In genomic region chr6:158521759-158522158, GRCh38 we compare ENCODE assay signal across 27 cellular contexts.
"Had no signal": no experiment of that assay in that cellular context is flagged by ENCODE, and none has a peak within 500 bp of the region (broad histone marks: within the 10 kb centered on the region; RNA-seq: fewer than 3 reads in every experiment).

No MANE protein-coding gene starts in this region.

- H3K4me1 ChIP-seq: ascending aorta, breast epithelium had no signal

- H3K36me3 Mint-ChIP-seq: activated CD4-positive, alpha-beta memory T cell treated with anti-CD3 and anti-CD28 coated beads for 36 hours; activated CD8-positive, alpha-beta memory T cell treated with anti-CD3 and anti-CD28 coated beads, Interleukin-2, amount 10 ng/mL, durations not matched to agents 7 days and 5 days; activated naive CD4-positive, alpha-beta T cell treated with anti-CD3 and anti-CD28 coated beads, Interleukin-2, amount 10 ng/mL, durations not matched to agents 7 days and 5 days; activated naive CD8-positive, alpha-beta T cell treated with anti-CD3 and anti-CD28 coated beads, Interleukin-2, amount 10 ng/mL, durations not matched to agents 7 days and 5 days had no signal

- H3K4me3 ChIP-seq: ascending aorta, breast epithelium, cardiac muscle cell, colonic mucosa had no signal

- H3K27ac ChIP-seq: ascending aorta, breast epithelium, cardiac muscle cell, colonic mucosa had no signal

- H3K9me3 ChIP-seq: colonic mucosa had no signal

- H3K27ac Mint-ChIP-seq: activated CD4-positive, alpha-beta memory T cell treated with anti-CD3 and anti-CD28 coated beads for 36 hours; activated CD4-positive, alpha-beta T cell treated with anti-CD3 and anti-CD28 coated beads for 36 hours; activated CD4-positive, alpha-beta T cell treated with anti-CD3 and anti-CD28 coated beads, Interleukin-2, amount 10 ng/mL, durations not matched to agents 24 days and 14 days; activated CD8-positive, alpha-beta memory T cell treated with anti-CD3 and anti-CD28 coated beads, Interleukin-2, amount 10 ng/mL, durations not matched to agents 7 days and 5 days; activated CD8-positive, alpha-beta T cell treated with anti-CD3 and anti-CD28 coated beads, Interleukin-2, amount 10 ng/mL, durations not matched to agents 7 days and 5 days; activated naive CD4-positive, alpha-beta T cell treated with anti-CD3 and anti-CD28 coated beads, Interleukin-2, amount 10 ng/mL, durations not matched to agents 7 days and 5 days; activated naive CD4-positive, alpha-beta T cell treated with anti-CD3 and anti-CD28 coated beads, Interleukin-2, amount 50 U/mL, for 72 hours; activated naive CD8-positive, alpha-beta T cell treated with anti-CD3 and anti-CD28 coated beads, Interleukin-2, amount 10 ng/mL, durations not matched to agents 7 days and 5 days; activated T-helper 1 cell treated with anti-CD3 and anti-CD28 coated beads, Interleukin-12 subunit alpha, Interleukin-12 subunit beta, Interleukin-2, Interleukin-4 antibody, amounts not matched to agents 30 ng/mL and 10 ng/mL and 1 ng/mL, durations not matched to agents 14 hours and 24 hours and 36 hours; activated T-helper 2 cell treated with anti-CD3 and anti-CD28 coated beads, Interferon-gamma antibody, Interleukin-2, Interleukin-4, amounts not matched to agents 10 μg/mL and 5 μg/mL and 100 μg/mL, durations not matched to agents 14 hours and 24 hours and 36 hours; brain had no signal

- ATAC-seq: activated CD4-positive, alpha-beta T cell treated with anti-CD3 and anti-CD28 coated beads for 36 hours; activated CD8-positive, alpha-beta memory T cell treated with anti-CD3 and anti-CD28 coated beads, Interleukin-2, amount 10 ng/mL, durations not matched to agents 7 days and 5 days; activated CD8-positive, alpha-beta T cell treated with anti-CD3 and anti-CD28 coated beads, Interleukin-2, amount 10 ng/mL, durations not matched to agents 7 days and 5 days; activated naive CD4-positive, alpha-beta T cell treated with anti-CD3 and anti-CD28 coated beads, Interleukin-2, amount 50 U/mL, for 72 hours; esophagus mucosa had no signal

- H3K9me3 Mint-ChIP-seq: activated naive CD4-positive, alpha-beta T cell treated with anti-CD3 and anti-CD28 coated beads, Interleukin-2, amount 10 ng/mL, durations not matched to agents 7 days and 5 days; activated naive CD8-positive, alpha-beta T cell treated with anti-CD3 and anti-CD28 coated beads, Interleukin-2, amount 10 ng/mL, durations not matched to agents 7 days and 5 days; activated T-helper 1 cell treated with anti-CD3 and anti-CD28 coated beads, Interleukin-12 subunit alpha, Interleukin-12 subunit beta, Interleukin-2, Interleukin-4 antibody, amounts not matched to agents 30 ng/mL and 10 ng/mL and 1 ng/mL, durations not matched to agents 14 hours and 24 hours and 36 hours; activated T-helper 2 cell treated with anti-CD3 and anti-CD28 coated beads, Interferon-gamma antibody, Interleukin-2, Interleukin-4, amounts not matched to agents 10 μg/mL and 5 μg/mL and 100 μg/mL, durations not matched to agents 14 hours and 24 hours and 36 hours had no signal

- H3K27me3 ChIP-seq: ascending aorta, breast epithelium, cardiac muscle cell had no signal

- DNase-seq: activated CD4-positive, alpha-beta memory T cell treated with anti-CD3 and anti-CD28 coated beads for 36 hours; activated CD4-positive, alpha-beta T cell treated with anti-CD3 and anti-CD28 coated beads for 36 hours; activated CD4-positive, alpha-beta T cell treated with anti-CD3 and anti-CD28 coated beads, Interleukin-2, amount 10 ng/mL, durations not matched to agents 24 days and 14 days; activated CD4-positive, CD25-positive, alpha-beta regulatory T cell; activated CD4-positive, CD25-positive, alpha-beta regulatory T cell treated with anti-CD3 and anti-CD28 coated beads, Interleukin-2, amount 50 U/mL, for 72 hours; activated CD8-positive, alpha-beta memory T cell treated with anti-CD3 and anti-CD28 coated beads, Interleukin-2, amount 10 ng/mL, durations not matched to agents 7 days and 5 days; activated CD8-positive, alpha-beta memory T cell treated with anti-CD3 and anti-CD28 coated beads, Interleukin-2, amount 50 U/mL, for 4 hours; activated CD8-positive, alpha-beta T cell treated with anti-CD3 and anti-CD28 coated beads, Interleukin-2, amount 10 ng/mL, durations not matched to agents 7 days and 5 days; activated effector memory CD4-positive, alpha-beta T cell treated with anti-CD3 and anti-CD28 coated beads, Interleukin-2, amount 50 U/mL, for 16 hours; activated naive CD4-positive, alpha-beta T cell treated with anti-CD3 and anti-CD28 coated beads, Interleukin-2, amount 10 ng/mL, durations not matched to agents 7 days and 5 days; activated naive CD8-positive, alpha-beta T cell treated with anti-CD3 and anti-CD28 coated beads, Interleukin-2, amount 10 ng/mL, durations not matched to agents 7 days and 5 days; activated T-cell treated with anti-CD3 and anti-CD28 coated beads, Interleukin-2, amount 50 U/mL, for 1 hour; activated T-cell treated with anti-CD3 and anti-CD28 coated beads, Interleukin-2, amount 50 U/mL, for 48 hours; central memory CD4-positive, alpha-beta T cell; cerebellar nuclear complex; colonic mucosa; effector CD8-positive, alpha-beta T cell; foreskin fibroblast; T-helper 2 cell had no signal

- H3K4me3 Mint-ChIP-seq: activated CD4-positive, alpha-beta memory T cell treated with anti-CD3 and anti-CD28 coated beads for 36 hours; activated CD4-positive, alpha-beta T cell treated with anti-CD3 and anti-CD28 coated beads for 36 hours; activated CD4-positive, alpha-beta T cell treated with anti-CD3 and anti-CD28 coated beads, Interleukin-2, amount 10 ng/mL, durations not matched to agents 24 days and 14 days; activated CD8-positive, alpha-beta memory T cell treated with anti-CD3 and anti-CD28 coated beads, Interleukin-2, amount 10 ng/mL, durations not matched to agents 7 days and 5 days; activated CD8-positive, alpha-beta T cell treated with anti-CD3 and anti-CD28 coated beads, Interleukin-2, amount 10 ng/mL, durations not matched to agents 7 days and 5 days; activated naive CD4-positive, alpha-beta T cell treated with anti-CD3 and anti-CD28 coated beads, Interleukin-2, amount 10 ng/mL, durations not matched to agents 7 days and 5 days; activated naive CD8-positive, alpha-beta T cell treated with anti-CD3 and anti-CD28 coated beads, Interleukin-2, amount 10 ng/mL, durations not matched to agents 7 days and 5 days; activated T-helper 1 cell treated with anti-CD3 and anti-CD28 coated beads, Interleukin-12 subunit alpha, Interleukin-12 subunit beta, Interleukin-2, Interleukin-4 antibody, amounts not matched to agents 30 ng/mL and 10 ng/mL and 1 ng/mL, durations not matched to agents 14 hours and 24 hours and 36 hours; brain had no signal

- H3K36me3 ChIP-seq: ascending aorta, breast epithelium, cardiac muscle cell, colonic mucosa had no signal
